In the genomic region with DNA sequence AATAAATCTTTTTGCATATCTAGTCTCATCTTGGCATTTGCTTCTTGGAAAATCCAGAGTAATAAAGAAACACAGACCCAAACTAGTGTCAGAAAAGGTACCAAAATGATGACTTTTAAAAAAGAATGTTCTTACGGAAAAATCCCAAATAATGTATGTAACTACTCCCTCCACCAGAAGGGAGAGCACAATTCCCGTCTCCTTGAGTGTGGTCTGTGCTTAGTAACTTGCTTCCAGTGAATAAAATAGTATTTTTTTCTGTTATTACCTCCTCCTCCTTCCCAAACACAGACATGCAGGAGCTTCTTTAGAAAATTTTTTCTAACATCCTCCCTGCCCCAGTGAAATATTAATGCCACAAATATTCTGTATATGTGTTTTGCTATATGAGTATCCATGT, we compare ENCODE assay signal across 19 cellular contexts.
"Had no signal": no experiment of that assay in that cellular context is flagged by ENCODE, and none has a peak within 500 bp of the region (broad histone marks: within the 10 kb centered on the region; RNA-seq: fewer than 3 reads in every experiment).

No MANE protein-coding gene starts in this region.

- ATAC-seq: activated CD8-positive, alpha-beta memory T cell treated with anti-CD3 and anti-CD28 coated beads, Interleukin-2, amount 10 ng/mL, durations not matched to agents 7 days and 5 days; esophagus mucosa had no signal

- H3K4me1 Mint-ChIP-seq: activated CD4-positive, alpha-beta memory T cell treated with anti-CD3 and anti-CD28 coated beads, Interleukin-2, amount 10 ng/mL, durations not matched to agents 7 days and 5 days; activated CD8-positive, alpha-beta memory T cell treated with anti-CD3 and anti-CD28 coated beads, Interleukin-2, amount 10 ng/mL, durations not matched to agents 7 days and 5 days; brain; central memory CD8-positive, alpha-beta T cell had no signal

- DNase-seq: activated CD4-positive, alpha-beta memory T cell treated with anti-CD3 and anti-CD28 coated beads, Interleukin-2, amount 10 ng/mL, durations not matched to agents 7 days and 5 days; activated CD4-positive, alpha-beta T cell treated with anti-CD3 and anti-CD28 coated beads for 4 hours; activated CD8-positive, alpha-beta memory T cell treated with anti-CD3 and anti-CD28 coated beads, Interleukin-2, amount 10 ng/mL, durations not matched to agents 7 days and 5 days; activated naive CD4-positive, alpha-beta T cell treated with anti-CD3 and anti-CD28 coated beads for 36 hours; effector CD4-positive, alpha-beta T cell; foreskin melanocyte; head of caudate nucleus; left ventricle myocardium inferior; mammary epithelial cell; occipital lobe; stimulated activated CD4-positive, alpha-beta T cell treated with anti-CD3 and anti-CD28 coated beads, Interleukin-2, amount 100 ng/mL, for 24 hours; stimulated activated naive CD4-positive, alpha-beta T cell treated with Interleukin-2 at 50 U/mL for 16 hours; transverse colon; uterus had no signal

- H3K27ac Mint-ChIP-seq: activated CD4-positive, alpha-beta memory T cell treated with anti-CD3 and anti-CD28 coated beads, Interleukin-2, amount 10 ng/mL, durations not matched to agents 7 days and 5 days; activated CD8-positive, alpha-beta memory T cell treated with anti-CD3 and anti-CD28 coated beads, Interleukin-2, amount 10 ng/mL, durations not matched to agents 7 days and 5 days; activated naive CD4-positive, alpha-beta T cell treated with anti-CD3 and anti-CD28 coated beads for 36 hours; brain had no signal

- H3K27ac ChIP-seq: left ventricle myocardium inferior, prostate gland, right atrium auricular region, transverse colon, uterus had no signal

- H3K4me3 ChIP-seq: left ventricle myocardium inferior, prostate gland, right atrium auricular region, transverse colon, uterus had no signal

- H3K9me3 Mint-ChIP-seq: central memory CD8-positive, alpha-beta T cell had no signal

- H3K27me3 Mint-ChIP-seq: activated CD4-positive, alpha-beta memory T cell treated with anti-CD3 and anti-CD28 coated beads, Interleukin-2, amount 10 ng/mL, durations not matched to agents 7 days and 5 days; activated CD8-positive, alpha-beta memory T cell treated with anti-CD3 and anti-CD28 coated beads, Interleukin-2, amount 10 ng/mL, durations not matched to agents 7 days and 5 days; brain; central memory CD8-positive, alpha-beta T cell had no signal

- H3K4me1 ChIP-seq: left ventricle myocardium inferior, prostate gland, right atrium auricular region, transverse colon, uterus had no signal

- H3K27me3 ChIP-seq: right atrium auricular region, transverse colon, uterus had no signal

- H3K9me3 ChIP-seq: left ventricle myocardium inferior, prostate gland, right atrium auricular region, transverse colon, uterus had no signal

- H3K36me3 ChIP-seq: left ventricle myocardium inferior, prostate gland, right atrium auricular region, transverse colon, uterus had no signal

- H3K4me3 Mint-ChIP-seq: activated CD4-positive, alpha-beta memory T cell treated with anti-CD3 and anti-CD28 coated beads, Interleukin-2, amount 10 ng/mL, durations not matched to agents 7 days and 5 days; activated CD8-positive, alpha-beta memory T cell treated with anti-CD3 and anti-CD28 coated beads, Interleukin-2, amount 10 ng/mL, durations not matched to agents 7 days and 5 days; activated naive CD4-positive, alpha-beta T cell treated with anti-CD3 and anti-CD28 coated beads for 36 hours; brain; central memory CD8-positive, alpha-beta T cell had no signal

- H3K36me3 Mint-ChIP-seq: activated CD8-positive, alpha-beta memory T cell treated with anti-CD3 and anti-CD28 coated beads, Interleukin-2, amount 10 ng/mL, durations not matched to agents 7 days and 5 days had no signal
